ENCODE assay signal across 25 cellular contexts in genomic region chr6:166176106-166176505, GRCh38. TPM values are rescaled to one million over a fixed set of nuclear protein-coding genes. Genes with fewer than 3 reads are reported as not detected.
DNase-seq lines count a peak whose midpoint lies in the region; ATAC-seq, FAIRE-seq and TF ChIP-seq lines count a peak whose summit lies in the region.
"Had no signal": no experiment of that assay in that cellular context is flagged by ENCODE, and none has a peak within 500 bp of the region (broad histone marks: within the 10 kb centered on the region; RNA-seq: fewer than 3 reads in every experiment).

No MANE protein-coding gene starts in this region.

- ATAC-seq in HG03457 (IDR thresholded peaks at IDR 0.05; ENCODE audit: unreplicated experiment) (no peak), right lobe of liver (no peak)
- ATAC-seq: A549; CD8-positive, alpha-beta T cell had no signal

- H2AFZ ChIP-seq in Karpas-422 (ENCODE audit: low read length), result no peak overlapping the region
- H2AFZ ChIP-seq in OCI-LY7 (ENCODE audit: low read length), result peak overlapping the region; percentile 55; the same call in 1 of the 2 replicates

- WGBS in right lobe of liver (ENCODE audit: insufficient coverage, low coverage, low lambda C conversion rate, missing lambda C conversion rate), result 45% methylated on average over 2 of the region's 2 CpGs

- TF ChIP-seq POLR2A in right lobe of liver (IDR thresholded peaks at IDR 0.05), result no peak

- H3K4me3 ChIP-seq in GM12865 (ENCODE audit: low read depth, low read length), result no peak overlapping the region
- H3K4me3 ChIP-seq in Karpas-422 (ENCODE audit: low read length), result no peak overlapping the region
- H3K4me3 ChIP-seq in OCI-LY7 (ENCODE audit: low read depth, low read length, poor library complexity, severe bottlenecking), result no peak overlapping the region
- H3K4me3 ChIP-seq in right lobe of liver, result no peak overlapping the region
- H3K4me3 ChIP-seq: A549; BLaER1 treated with 17β-estradiol and CSF1 and Interleukin-3, amounts not matched to agents 10 nM and 100 nM had no signal

- H3K4me1 ChIP-seq in Karpas-422 (ENCODE audit: low read length), result peaks cover 76% of the 10 kb centered on the region
- H3K4me1 ChIP-seq in OCI-LY7 (ENCODE audit: insufficient read depth, low read length, poor library complexity, severe bottlenecking), result peaks cover 46% of the 10 kb centered on the region
- no peaks in the 10 kb centered on the region for H3K4me1 ChIP-seq in right lobe of liver
- H3K4me1 ChIP-seq: A549, Caco-2 had no signal

- DNase-seq in GM12865 (ENCODE audit: low read depth), result peak; percentile 77
- DNase-seq in GM18507 (ENCODE audit: extremely low spot score, insufficient read length, low read depth), result no peak
- DNase-seq in Karpas-422, result no peak
- DNase-seq in OCI-LY7 (ENCODE audit: low spot score), result no peak
- no peak for DNase-seq in right lobe of liver
- DNase-seq in NK-92 treated with Interleukin-12 subunit alpha and Interleukin-12 subunit beta, amount 100 ng/mL, for 24 hours (lab: John Stamatoyannopoulos, UW), result no peak
- DNase-seq in activated CD4-positive, alpha-beta T cell treated with anti-CD3 and anti-CD28 coated beads, Interleukin-2, amount 50 U/mL, for 4 hours, result no peak
- DNase-seq: AML-193; Caco-2; Calu3; CD4-positive, alpha-beta T cell; CD8-positive, alpha-beta T cell; DMS79 treated with DMSO at 0.1 percent for 48 hours; GF-D8 had no signal

- H3K79me2 ChIP-seq in Karpas-422 (ENCODE audit: low read length) (no peaks in the 10 kb centered on the region), OCI-LY7 (ENCODE audit: insufficient read depth, low read depth, low read length) (no peaks in the 10 kb centered on the region)

- intact Hi-C loops in OCI-LY7 (cut with micrococcal nuclease; ENCODE audit: unreplicated experiment), result loop anchor here (5.0 kb wide), 1 partner anchor 206 kb away; the partner anchor contains the start of gene MPC1
- intact Hi-C loops in right lobe of liver (cut with DNase I), result no loop called here

- BruUV-seq in OCI-LY7 (replicated peaks; lab: Mats Ljungman, UMichigan), result no TSS peak

- FAIRE-seq in GM18507 (lab: Jason Lieb, UNC), result peak; percentile 64
- FAIRE-seq: A549, D721Med, G401.6, GM12892, GM19239 had no signal

- POLR2A ChIA-PET in OCI-LY7 (lab: Charles Lee), result interaction anchor here (0.7 kb wide), 1 partner anchor 27 kb away, joined by 3 read pairs; no protein-coding TSS in a partner anchor

- H3K36me3 ChIP-seq in Karpas-422 (ENCODE audit: insufficient read depth, low read length) (no peaks in the 10 kb centered on the region), OCI-LY7 (ENCODE audit: insufficient read depth, low read length) (no peaks in the 10 kb centered on the region), right lobe of liver (no peaks in the 10 kb centered on the region)
- H3K36me3 ChIP-seq: BLaER1 treated with 17β-estradiol and CSF1 and Interleukin-3, amounts not matched to agents 10 nM and 100 nM had no signal

- H3K9ac ChIP-seq in Karpas-422 (ENCODE audit: low read length), result no peak overlapping the region
- H3K9ac ChIP-seq: BLaER1 treated with 17β-estradiol and CSF1 and Interleukin-3, amounts not matched to agents 10 nM and 100 nM had no signal

- TF ChIP-seq CTCF in GM12865 (IDR thresholded peaks at IDR 0.05; ENCODE audit: insufficient read depth, low read depth, low read length, missing control alignments) (no peak), OCI-LY7 (conservative IDR thresholded peaks at IDR 0.05; ENCODE audit: low read length) (no peak), right lobe of liver (IDR thresholded peaks at IDR 0.05) (no peak)

- H3K27ac ChIP-seq in Karpas-422 (ENCODE audit: low read length) (peak overlapping the region; percentile 4; the same call in 1 of the 2 replicates), OCI-LY7 (ENCODE audit: low read depth, low read length, poor library complexity, severe bottlenecking) (no peak overlapping the region), right lobe of liver (no peak overlapping the region)
- H3K27ac ChIP-seq: 22Rv1; A549; BLaER1 treated with 17β-estradiol and CSF1 and Interleukin-3, amounts not matched to agents 10 nM and 100 nM; C4-2B had no signal

- H3K4me2 ChIP-seq in Karpas-422 (ENCODE audit: low read depth, low read length, poor library complexity, severe bottlenecking), result no peak overlapping the region
- peak overlapping the region; percentile 23; the same call in 1 of the 2 replicates for H3K4me2 ChIP-seq in OCI-LY7 (ENCODE audit: low read length)
- H3K4me2 ChIP-seq: A549; BLaER1 treated with 17β-estradiol and CSF1 and Interleukin-3, amounts not matched to agents 10 nM and 100 nM had no signal

- H3K9me3 ChIP-seq in Karpas-422 (ENCODE audit: low read length), result no peaks in the 10 kb centered on the region
- no peaks in the 10 kb centered on the region for H3K9me3 ChIP-seq in OCI-LY7 (ENCODE audit: low read length)
- no peaks in the 10 kb centered on the region for H3K9me3 ChIP-seq in right lobe of liver
- H3K9me3 ChIP-seq: A549; BLaER1 treated with 17β-estradiol and CSF1 and Interleukin-3, amounts not matched to agents 10 nM and 100 nM; Caco-2 had no signal

- H3K27me3 ChIP-seq in Karpas-422 (ENCODE audit: low read length), result no peaks in the 10 kb centered on the region
- H3K27me3 ChIP-seq in right lobe of liver, result no peaks in the 10 kb centered on the region
- H3K27me3 ChIP-seq: BLaER1 treated with 17β-estradiol and CSF1 and Interleukin-3, amounts not matched to agents 10 nM and 100 nM had no signal

- H4K20me1 ChIP-seq in Karpas-422 (ENCODE audit: insufficient read depth, low read depth, low read length), result no peaks in the 10 kb centered on the region
- H4K20me1 ChIP-seq in OCI-LY7 (ENCODE audit: insufficient read depth, low read length), result no peaks in the 10 kb centered on the region
- H4K20me1 ChIP-seq: BLaER1 treated with 17β-estradiol and CSF1 and Interleukin-3, amounts not matched to agents 10 nM and 100 nM had no signal

- H3K9me2 ChIP-seq in Karpas-422 (replicated peaks; ENCODE audit: insufficient read depth, low read length) (no peaks in the 10 kb centered on the region), OCI-LY7 (ENCODE audit: insufficient read depth, low read length) (no peaks in the 10 kb centered on the region)

- CTCF ChIA-PET in OCI-LY7 (lab: Charles Lee; ENCODE audit: unreplicated experiment), result interaction anchor here (1.0 kb wide), 1 partner anchor 53 kb away, joined by 3 read pairs; no protein-coding TSS in a partner anchor

RNA-seq across cellular contexts. Expression of gene TBXT, which starts 8.5 kb away (rescaled TPM):
- total RNA-seq in Karpas-422 (2014; rRNA removed; shearing (Covaris generic); ENCODE audit: low replicate concordance), result 11.3 and 12.2 TPM in 2 replicates
- total RNA-seq in OCI-LY7 (2014; rRNA removed; shearing (Covaris generic)), result 0.44 and 1.0 TPM in 2 replicates
- total RNA-seq in OCI-LY7 (2022) (4.2 and 5.3 TPM in 2 replicates), right lobe of liver (not detected)
- total RNA-seq: A172; B cell; Caco-2; Calu3; CD4-positive, alpha-beta T cell; CD8-positive, alpha-beta T cell had no signal
